In genomic region chr4:133146192-133146573, GRCh38 we compare ENCODE assay signal across 12 cellular contexts. TPM values are rescaled to one million over a fixed set of nuclear protein-coding genes. Genes with fewer than 3 reads are reported as not detected.
DNase-seq lines count a peak whose midpoint lies in the region; ATAC-seq and TF ChIP-seq lines count a peak whose summit lies in the region.
"Had no signal": no experiment of that assay in that cellular context is flagged by ENCODE, and none has a peak within 500 bp of the region (broad histone marks: within the 10 kb centered on the region; RNA-seq: fewer than 3 reads in every experiment).

No MANE protein-coding gene starts in this region.

- H3K4me1 ChIP-seq in ectodermal cell (ENCODE audit: control insufficient read depth, insufficient read depth, low read length), result peaks cover 18% of the 10 kb centered on the region

- POLR2A ChIA-PET in BJ (lab: Charles Lee), result no interaction called here

- peak overlapping the region; percentile 89 for H3K4me3 Mint-ChIP-seq in neural crest cell

- peaks cover 3% of the 10 kb centered on the region for H3K27me3 ChIP-seq in BJ (ENCODE audit: control insufficient read depth, insufficient read depth, low read length)
- peaks cover 55% of the 10 kb centered on the region for H3K27me3 ChIP-seq in ectodermal cell (ENCODE audit: control insufficient read depth, insufficient read depth, low read length, poor library complexity, severe bottlenecking)

- H3K4me3 ChIP-seq in BJ (ENCODE audit: low read depth, low read length), result peak overlapping the region; percentile 58
- peak overlapping the region; percentile 16 for H3K4me3 ChIP-seq in ectodermal cell (ENCODE audit: insufficient read depth, low read depth, low read length)

- no peak overlapping the region for H3K27ac Mint-ChIP-seq in neural crest cell (ENCODE audit: unreplicated experiment)

- TF ChIP-seq CTCF in BJ (IDR thresholded peaks at IDR 0.05; ENCODE audit: insufficient read depth, low read depth, low read length) (no peak), neural crest cell (conservative IDR thresholded peaks at IDR 0.05) (no peak)

- no peaks in the 10 kb centered on the region for H3K9me3 ChIP-seq in ectodermal cell (ENCODE audit: control insufficient read depth, low read length)

- H3K4me1 Mint-ChIP-seq in neural crest cell, result peaks cover 51% of the 10 kb centered on the region

- in situ Hi-C loops in KBM-7 (cut with MboI; ENCODE audit: low pct_unique_long_range_greater_than_20kb, low sequenced_read_pairs), result no loop called here

- DNase-seq in BJ (ENCODE audit: low read depth) (no peak), KBM-7 (peak; percentile 52), neural crest cell (ENCODE audit: low read depth, low spot score) (no peak), NCI-H82 treated with DMSO at 0.1 percent for 48 hours (lab: John Stamatoyannopoulos, UW; ENCODE audit: unreplicated experiment) (no peak)
- DNase-seq: activated gamma-delta T cell, GOT3 had no signal

- H3K27me3 Mint-ChIP-seq in neural crest cell (ENCODE audit: low read depth), result peaks cover 53% of the 10 kb centered on the region

- no peaks in the 10 kb centered on the region for H3K9me3 Mint-ChIP-seq in neural crest cell

- CTCF ChIA-PET in BJ (lab: Yijun Ruan, JAX), result interaction anchor here (0.5 to 1.9 kb wide), 19 partner anchors 12 to 1791 kb away, joined by 3 to 9 read pairs (median 4); no protein-coding TSS in a partner anchor

- ATAC-seq in HG03135 (IDR thresholded peaks at IDR 0.05; ENCODE audit: unreplicated experiment) (no peak), GM19035 (IDR thresholded peaks at IDR 0.05; ENCODE audit: unreplicated experiment) (no peak), GM18861 (IDR thresholded peaks at IDR 0.05; ENCODE audit: unreplicated experiment) (no peak)

- no peak overlapping the region for H3K27ac ChIP-seq in ectodermal cell (ENCODE audit: insufficient read depth, low read depth, low read length, poor library complexity, severe bottlenecking)
- H3K27ac ChIP-seq: epithelial cell of prostate had no signal

- no peaks in the 10 kb centered on the region for H3K36me3 ChIP-seq in BJ (ENCODE audit: control insufficient read depth, insufficient read depth, low read length)
- H3K36me3 ChIP-seq in ectodermal cell (ENCODE audit: control insufficient read depth, insufficient read depth, low read length), result no peaks in the 10 kb centered on the region

- H3K36me3 Mint-ChIP-seq in neural crest cell (ENCODE audit: low read depth), result no peaks in the 10 kb centered on the region

- 9 to 16% methylated on average over 4 to 6 of the region's 6 CpGs for WGBS in ectodermal cell, 2 experiments

RNA-seq across cellular contexts. Expression of gene PCDH10, which starts 2.9 kb away (rescaled TPM):
- 21.8 and 31.1 TPM in 2 replicates for polyA plus RNA-seq in BJ (2011; rRNA removed)
- polyA minus RNA-seq in BJ (2011; rRNA and poly(A)+ RNA removed), result 34.9 and 39.5 TPM in 2 replicates
- polyA plus RNA-seq in ectodermal cell (2013, experiment 1 of 4), result 10.5 TPM
- polyA plus RNA-seq in ectodermal cell (2013, experiment 2 of 4), result 10.5 TPM
- polyA plus RNA-seq in ectodermal cell (2013, experiment 3 of 4), result 7.4 TPM
- polyA plus RNA-seq in ectodermal cell (2013, experiment 4 of 4), result 8.4 TPM
- total RNA-seq in neural crest cell, result 3.7 and 3.8 TPM in 2 replicates
- total RNA-seq: NCI-H460 had no signal
